In the genomic region with DNA sequence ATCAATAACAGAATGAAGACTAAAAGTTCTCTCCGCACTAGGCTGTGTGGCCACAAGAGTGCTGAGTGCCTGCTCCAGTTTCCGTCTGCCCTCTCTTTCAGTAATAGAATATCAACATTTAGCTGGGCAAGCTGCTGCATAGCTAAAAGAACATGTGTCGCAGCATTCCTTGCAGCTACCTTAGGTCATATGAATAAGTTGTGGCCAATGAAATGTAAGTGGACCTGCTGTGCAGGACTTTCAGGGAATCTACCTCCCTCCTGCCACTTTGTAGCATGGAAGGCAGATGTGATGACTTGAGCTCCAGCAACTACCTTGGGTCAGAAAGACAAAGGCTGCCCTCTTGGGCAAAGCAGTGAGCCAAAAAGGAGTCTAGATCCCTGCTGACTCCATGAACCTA, we compare ENCODE assay signal across 19 cellular contexts. TPM values are rescaled to one million over a fixed set of nuclear protein-coding genes. Genes with fewer than 3 reads are reported as not detected.
A peak's percentile ranks its signal among the peaks of the same experiment; 100 is the strongest.
DNase-seq lines count a peak whose midpoint lies in the region; ATAC-seq and TF ChIP-seq lines count a peak whose summit lies in the region.
"Had no signal": no experiment of that assay in that cellular context is flagged by ENCODE, and none has a peak within 500 bp of the region (broad histone marks: within the 10 kb centered on the region; RNA-seq: fewer than 3 reads in every experiment).

No MANE protein-coding gene starts in this region.

- H3K27me3 Mint-ChIP-seq in chondrocyte (ENCODE audit: low read depth) (no peaks in the 10 kb centered on the region), type B pancreatic cell (no peaks in the 10 kb centered on the region)
- no peaks in the 10 kb centered on the region for H3K27me3 Mint-ChIP-seq in activated naive CD8-positive, alpha-beta T cell treated with anti-CD3 and anti-CD28 coated beads, Interleukin-2, amount 50 U/mL, for 24 hours
- H3K27me3 Mint-ChIP-seq: CD4-positive, alpha-beta T cell had no signal

- H3K27ac ChIP-seq in neutrophil, result peak overlapping the region; percentile 86
- H3K27ac ChIP-seq: 22Rv1 had no signal

- H3K4me3 Mint-ChIP-seq in chondrocyte (ENCODE audit: unreplicated experiment) (no peak overlapping the region), type B pancreatic cell (peak overlapping the region; percentile 14)
- no peak overlapping the region for H3K4me3 Mint-ChIP-seq in activated naive CD8-positive, alpha-beta T cell treated with anti-CD3 and anti-CD28 coated beads, Interleukin-2, amount 50 U/mL, for 24 hours
- H3K4me3 Mint-ChIP-seq: CD4-positive, alpha-beta T cell had no signal

- no peaks in the 10 kb centered on the region for H3K36me3 ChIP-seq in neutrophil

- H3K9me3 ChIP-seq in neutrophil, result no peaks in the 10 kb centered on the region
- H3K9me3 ChIP-seq: BE2C had no signal

- H3K9me3 Mint-ChIP-seq in chondrocyte (ENCODE audit: low read depth) (no peaks in the 10 kb centered on the region), type B pancreatic cell (peaks cover 13% of the 10 kb centered on the region)
- peaks cover 6% of the 10 kb centered on the region for H3K9me3 Mint-ChIP-seq in activated naive CD8-positive, alpha-beta T cell treated with anti-CD3 and anti-CD28 coated beads, Interleukin-2, amount 50 U/mL, for 24 hours
- H3K9me3 Mint-ChIP-seq: CD4-positive, alpha-beta T cell had no signal

- H3K4me1 ChIP-seq in neutrophil (ENCODE audit: control insufficient read depth in 1 of 2, insufficient read depth in 1 of 2, low read depth in 1 of 2, low read length in 1 of 2), result peaks cover 82 to 91% of the 10 kb centered on the region in 2 experiments

- H3K27ac Mint-ChIP-seq in chondrocyte (ENCODE audit: unreplicated experiment), result peak overlapping the region; percentile 84
- peak overlapping the region; percentile 64 for H3K27ac Mint-ChIP-seq in type B pancreatic cell
- no peak overlapping the region for H3K27ac Mint-ChIP-seq in activated naive CD8-positive, alpha-beta T cell treated with anti-CD3 and anti-CD28 coated beads, Interleukin-2, amount 50 U/mL, for 24 hours
- H3K27ac Mint-ChIP-seq: CD4-positive, alpha-beta T cell had no signal

- H3K36me3 Mint-ChIP-seq in chondrocyte (ENCODE audit: low read depth) (no peaks in the 10 kb centered on the region), type B pancreatic cell (peaks cover 10% of the 10 kb centered on the region)
- H3K36me3 Mint-ChIP-seq in activated naive CD8-positive, alpha-beta T cell treated with anti-CD3 and anti-CD28 coated beads, Interleukin-2, amount 50 U/mL, for 24 hours (ENCODE audit: low read depth), result peaks cover 26% of the 10 kb centered on the region

- DNase-seq in NCI-H2171 treated with DMSO at 0.1 percent for 48 hours (lab: John Stamatoyannopoulos, UW), result peak; percentile 26
- DNase-seq in NCI-H2171 (lab: John Stamatoyannopoulos, UW), result no peak
- DNase-seq in chondrocyte (ENCODE audit: low spot score), result no peak
- DNase-seq in type B pancreatic cell (ENCODE audit: extremely low spot score, unreplicated experiment), result no peak
- DNase-seq in NCI-H345 treated with DMSO at 0.1 percent for 48 hours (lab: John Stamatoyannopoulos, UW; ENCODE audit: unreplicated experiment), result no peak
- DNase-seq in HPDE6-E6E7 (ENCODE audit: extremely low spot score), result no peak
- no peak for DNase-seq in activated naive CD8-positive, alpha-beta T cell treated with anti-CD3 and anti-CD28 coated beads, Interleukin-2, amount 50 U/mL, for 24 hours
- DNase-seq: BE2C; Calu3; CD4-positive, alpha-beta T cell; DMS79; GOT3; Karpas-422; MM.1S; NCI-H1105; NCI-H187; Right ventricle myocardium superior had no signal

- no peak overlapping the region for H3K4me3 ChIP-seq in neutrophil (ENCODE audit: low read depth in 1 of 2, low read length in 1 of 2)

- no peak for ATAC-seq in activated naive CD8-positive, alpha-beta T cell treated with anti-CD3 and anti-CD28 coated beads, Interleukin-2, amount 50 U/mL, for 24 hours

- H3K4me1 Mint-ChIP-seq in chondrocyte (ENCODE audit: low read depth) (peaks cover 73% of the 10 kb centered on the region), type B pancreatic cell (ENCODE audit: unreplicated experiment) (peaks cover 35% of the 10 kb centered on the region)
- peaks cover 13% of the 10 kb centered on the region for H3K4me1 Mint-ChIP-seq in activated naive CD8-positive, alpha-beta T cell treated with anti-CD3 and anti-CD28 coated beads, Interleukin-2, amount 50 U/mL, for 24 hours

- TF ChIP-seq CTCF in chondrocyte (IDR thresholded peaks at IDR 0.05) (no peak), neutrophil (IDR thresholded peaks at IDR 0.05) (no peak), type B pancreatic cell (conservative IDR thresholded peaks at IDR 0.05) (no peak)

- H3K27me3 ChIP-seq in neutrophil, result no peaks in the 10 kb centered on the region
- H3K27me3 ChIP-seq: BE2C had no signal

RNA-seq across cellular contexts. Expression of a gene that starts 25.4 kb away (rescaled TPM):
- total RNA-seq in chondrocyte (25.3 to 32.8 TPM (median 28.0 TPM) in 3 replicates), type B pancreatic cell (ENCODE audit: low replicate concordance) (23.2 and 39.9 TPM in 2 replicates)
